17 cellular contexts compared by ENCODE assay signal in genomic region chr12:84502180-84502857, GRCh38.
"Had no signal": no experiment of that assay in that cellular context is flagged by ENCODE, and none has a peak within 500 bp of the region (broad histone marks: within the 10 kb centered on the region; RNA-seq: fewer than 3 reads in every experiment).

No MANE protein-coding gene starts in this region.

- DNase-seq: activated CD4-positive, alpha-beta T cell treated with anti-CD3 and anti-CD28 coated beads for 1 hour; activated CD4-positive, alpha-beta T cell treated with anti-CD3 and anti-CD28 coated beads, Interleukin-2, amount 50 U/mL, for 4 hours; activated T-cell treated with anti-CD3 and anti-CD28 coated beads for 4 hours; kidney; left ventricle myocardium inferior; stimulated activated CD4-positive, alpha-beta T cell treated with anti-CD3 and anti-CD28 coated beads, Interleukin-4, amount 100 ng/mL, for 4 hours; stimulated activated naive CD4-positive, alpha-beta T cell treated with Interleukin-2 at 50 U/mL for 16 hours had no signal

- H3K27me3 ChIP-seq: ascending aorta, cardiac muscle cell, esophagus muscularis mucosa, tibial nerve, vagina had no signal

- H3K27me3 Mint-ChIP-seq: activated naive CD4-positive, alpha-beta T cell treated with anti-CD3 and anti-CD28 coated beads, Interleukin-2, amount 10 ng/mL, durations not matched to agents 7 days and 5 days; activated T-helper 17 cell treated with anti-CD3 and anti-CD28 coated beads, Interleukin-2, amount 50 U/mL, for 72 hours had no signal

- H3K9me3 ChIP-seq: ascending aorta, esophagus muscularis mucosa, left ventricle myocardium inferior, tibial nerve, vagina had no signal

- ATAC-seq: activated T-helper 17 cell treated with anti-CD3 and anti-CD28 coated beads, Interleukin-2, amount 50 U/mL, for 72 hours had no signal

- H3K4me2 ChIP-seq: smooth muscle cell had no signal

- H3K4me3 Mint-ChIP-seq: activated naive CD4-positive, alpha-beta T cell treated with anti-CD3 and anti-CD28 coated beads, Interleukin-2, amount 10 ng/mL, durations not matched to agents 7 days and 5 days; activated T-helper 17 cell treated with anti-CD3 and anti-CD28 coated beads, Interleukin-2, amount 50 U/mL, for 72 hours; nephron had no signal

- H3K27ac ChIP-seq: ascending aorta, cardiac muscle cell, esophagus muscularis mucosa, left ventricle myocardium inferior, tibial nerve, vagina, VCaP had no signal

- FAIRE-seq: kidney had no signal

- H3K4me1 Mint-ChIP-seq: activated naive CD4-positive, alpha-beta T cell treated with anti-CD3 and anti-CD28 coated beads, Interleukin-2, amount 10 ng/mL, durations not matched to agents 7 days and 5 days; activated T-helper 17 cell treated with anti-CD3 and anti-CD28 coated beads, Interleukin-2, amount 50 U/mL, for 72 hours had no signal

- H3K36me3 ChIP-seq: ascending aorta, cardiac muscle cell, esophagus muscularis mucosa, left ventricle myocardium inferior, tibial nerve, vagina had no signal

- H3K36me3 Mint-ChIP-seq: activated naive CD4-positive, alpha-beta T cell treated with anti-CD3 and anti-CD28 coated beads, Interleukin-2, amount 10 ng/mL, durations not matched to agents 7 days and 5 days had no signal

- H3K4me3 ChIP-seq: ascending aorta, cardiac muscle cell, esophagus muscularis mucosa, left ventricle myocardium inferior, smooth muscle cell, tibial nerve, vagina had no signal

- H3K9me3 Mint-ChIP-seq: activated naive CD4-positive, alpha-beta T cell treated with anti-CD3 and anti-CD28 coated beads, Interleukin-2, amount 10 ng/mL, durations not matched to agents 7 days and 5 days; activated T-helper 17 cell treated with anti-CD3 and anti-CD28 coated beads, Interleukin-2, amount 50 U/mL, for 72 hours had no signal

- H3K4me1 ChIP-seq: ascending aorta, tibial nerve had no signal

- H3K27ac Mint-ChIP-seq: activated naive CD4-positive, alpha-beta T cell treated with anti-CD3 and anti-CD28 coated beads, Interleukin-2, amount 10 ng/mL, durations not matched to agents 7 days and 5 days; activated T-helper 17 cell treated with anti-CD3 and anti-CD28 coated beads, Interleukin-2, amount 50 U/mL, for 72 hours had no signal
